In the genomic region with DNA sequence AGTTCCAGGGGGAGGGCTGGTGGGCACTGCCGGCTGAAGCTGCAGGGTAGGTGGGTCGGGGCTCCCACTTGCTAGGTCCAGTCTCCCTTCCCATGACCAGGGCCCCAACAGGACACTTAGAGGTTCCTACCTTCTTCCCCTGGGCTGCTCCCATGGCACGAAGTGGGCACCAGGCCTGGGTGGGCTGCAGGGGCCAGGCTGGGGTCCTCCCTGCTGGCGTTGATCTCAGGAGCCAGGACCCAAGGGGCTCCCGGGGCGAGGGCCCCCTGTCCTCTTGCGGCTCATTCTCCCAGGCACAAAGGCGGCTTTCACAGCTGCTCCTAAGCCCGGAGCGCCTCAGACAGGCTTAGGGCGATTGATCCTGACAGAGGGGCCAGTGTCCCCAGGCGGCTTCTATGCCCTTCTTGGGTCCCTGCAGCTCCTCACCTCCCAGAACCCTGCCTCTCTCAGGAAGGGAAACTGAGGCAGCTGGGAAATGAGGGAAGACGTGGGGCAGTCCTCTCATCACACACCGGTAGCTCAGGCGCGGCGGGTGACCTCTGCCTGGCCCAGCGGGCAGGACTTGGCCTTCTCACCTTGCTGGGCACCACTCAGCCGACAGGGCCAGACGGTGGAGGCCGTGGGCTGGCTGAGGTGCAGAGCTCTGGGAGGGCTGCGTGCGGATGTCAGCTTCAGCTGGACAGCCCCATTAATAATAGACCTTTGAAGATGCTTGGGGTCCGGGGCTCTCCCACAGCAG, we compare ENCODE assay signal across 1 cellular context.
TF ChIP-seq lines count a peak whose summit lies in the region.

No MANE protein-coding gene starts in this region.

TF ChIP-seq in H1, 55 proteins besides CTCF, POLR2A, EP300 and RAD21:
- no peak for TF ChIP-seq SIX5 (IDR thresholded peaks at IDR 0.05; ENCODE audit: low read depth, low read length)
- TF ChIP-seq PHF8 (conservative IDR thresholded peaks at IDR 0.05; ENCODE audit: low read depth, low read length) = no peak
- no peak for TF ChIP-seq SP1 (IDR thresholded peaks at IDR 0.05; ENCODE audit: low read depth, low read length)
- TF ChIP-seq RNF2 (IDR thresholded peaks at IDR 0.05; ENCODE audit: borderline replicate concordance, low read depth, low read length, missing control alignments, poor library complexity, severe bottlenecking) = no peak
- TF ChIP-seq CTBP2 (IDR thresholded peaks at IDR 0.05; ENCODE audit: borderline replicate concordance, insufficient read depth, insufficient read length, low read length) = no peak
- TF ChIP-seq BRCA1 (IDR thresholded peaks at IDR 0.05; ENCODE audit: low read depth, low read length) = no peak
- no peak for TF ChIP-seq RXRA (IDR thresholded peaks at IDR 0.05; ENCODE audit: insufficient read depth, low read depth, low read length)
- TF ChIP-seq ZNF274 (IDR thresholded peaks at IDR 0.05; ENCODE audit: borderline replicate concordance, extremely low read depth, low read length) = no peak
- TF ChIP-seq RFX5 (IDR thresholded peaks at IDR 0.05; ENCODE audit: borderline replicate concordance, low read depth, low read length) = no peak
- no peak for TF ChIP-seq GTF2F1 (IDR thresholded peaks at IDR 0.05; ENCODE audit: borderline replicate concordance, low read depth, low read length)
- TF ChIP-seq JUND (IDR thresholded peaks at IDR 0.05; ENCODE audit: low read length) = no peak
- TF ChIP-seq YY1 (IDR thresholded peaks at IDR 0.05; ENCODE audit: low read depth, low read length) = no peak
- TF ChIP-seq CBX8 (IDR thresholded peaks at IDR 0.05; ENCODE audit: borderline replicate concordance, low read depth, low read length) = no peak
